11 cellular contexts compared by ENCODE assay signal in the genomic region with DNA sequence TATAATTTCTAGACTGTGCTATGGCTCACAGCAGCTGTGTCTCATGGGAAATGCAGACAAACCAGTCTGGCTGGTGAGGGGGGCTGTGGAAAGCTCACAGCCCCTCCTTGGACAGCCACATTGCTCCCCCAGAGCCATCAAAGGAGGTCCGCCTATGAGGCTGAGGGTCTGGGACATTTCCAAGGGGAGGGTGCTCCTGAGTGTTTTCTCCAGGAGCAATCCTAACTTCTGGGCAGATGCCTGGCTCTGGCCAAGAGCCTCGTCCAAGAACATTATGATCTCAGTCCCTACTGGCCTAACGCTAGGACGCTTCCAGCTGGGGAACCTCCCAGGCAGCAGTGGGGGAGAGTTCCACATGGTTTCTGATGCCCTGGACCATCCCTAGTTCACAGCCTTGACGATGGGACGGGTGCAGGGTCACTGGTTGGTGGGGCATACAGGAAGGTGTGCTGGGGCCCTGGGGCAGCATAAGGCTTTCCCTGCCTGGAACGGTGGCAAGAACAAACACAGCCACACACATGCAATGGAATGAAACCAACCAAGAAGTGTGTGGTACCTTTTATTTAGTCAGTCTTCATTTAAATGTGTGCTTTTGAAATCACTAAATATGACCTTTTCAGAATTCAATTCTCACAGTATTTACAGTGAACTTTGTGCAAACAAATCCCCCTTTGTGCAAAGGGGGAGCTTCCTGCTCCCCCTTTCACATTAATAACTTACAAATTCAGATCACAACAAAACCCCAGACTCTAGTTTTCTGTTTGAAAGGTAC.
DNase-seq lines count a peak whose midpoint lies in the region; ATAC-seq, FAIRE-seq and TF ChIP-seq lines count a peak whose summit lies in the region.
"Had no signal": no experiment of that assay in that cellular context is flagged by ENCODE, and none has a peak within 500 bp of the region (broad histone marks: within the 10 kb centered on the region; RNA-seq: fewer than 3 reads in every experiment).

No MANE protein-coding gene starts in this region.

- DNase-seq in NCI-H146 (lab: John Stamatoyannopoulos, UW) (peak; percentile 21), epithelial cell of prostate (ENCODE audit: low read depth, low spot score) (no peak), lung (ENCODE audit: low spot score) (peak; percentile 72), NCI-H524 (lab: John Stamatoyannopoulos, UW) (no peak), D721Med (ENCODE audit: insufficient read length, low spot score) (no peak)
- no peak for DNase-seq in activated T-helper 1 cell treated with anti-CD3 and anti-CD28 coated beads, Interleukin-12 subunit alpha, Interleukin-12 subunit beta, Interleukin-2, Interleukin-4 antibody, amounts not matched to agents 30 ng/mL and 10 ng/mL and 1 ng/mL, durations not matched to agents 14 hours and 24 hours and 36 hours (ENCODE audit: low spot score)
- DNase-seq: activated CD4-positive, alpha-beta T cell treated with anti-CD3 and anti-CD28 coated beads for 1 hour; effector memory CD4-positive, alpha-beta T cell; NCI-H510A treated with DMSO at 0.1 percent for 48 hours had no signal

- no peaks in the 10 kb centered on the region for H3K9me3 Mint-ChIP-seq in activated T-helper 1 cell treated with anti-CD3 and anti-CD28 coated beads, Interleukin-12 subunit alpha, Interleukin-12 subunit beta, Interleukin-2, Interleukin-4 antibody, amounts not matched to agents 30 ng/mL and 10 ng/mL and 1 ng/mL, durations not matched to agents 14 hours and 24 hours and 36 hours

- no peak overlapping the region for H3K4me3 ChIP-seq in lung
- peak overlapping the region in 1 of 2 donors; percentile 40 for H3K4me3 ChIP-seq in stomach smooth muscle (ENCODE audit: low read length in 2 of 2)

- peak overlapping the region; percentile 13 to 16 for H3K9ac ChIP-seq in stomach smooth muscle (ENCODE audit: low read length in 2 of 2)

- no peaks in the 10 kb centered on the region for H3K4me1 Mint-ChIP-seq in activated T-helper 1 cell treated with anti-CD3 and anti-CD28 coated beads, Interleukin-12 subunit alpha, Interleukin-12 subunit beta, Interleukin-2, Interleukin-4 antibody, amounts not matched to agents 30 ng/mL and 10 ng/mL and 1 ng/mL, durations not matched to agents 14 hours and 24 hours and 36 hours (ENCODE audit: low read depth)

- no peak for FAIRE-seq in D721Med (lab: Jason Lieb, UNC)

- TF ChIP-seq CTCF in lung (IDR thresholded peaks at IDR 0.05; ENCODE audit: control extremely low read depth, extremely low read depth) (no peak), D721Med (IDR thresholded peaks at IDR 0.05; ENCODE audit: insufficient read depth, missing control alignments) (no peak)

- H3K4me3 Mint-ChIP-seq in activated T-helper 1 cell treated with anti-CD3 and anti-CD28 coated beads, Interleukin-12 subunit alpha, Interleukin-12 subunit beta, Interleukin-2, Interleukin-4 antibody, amounts not matched to agents 30 ng/mL and 10 ng/mL and 1 ng/mL, durations not matched to agents 14 hours and 24 hours and 36 hours: no peak overlapping the region

- H3K27me3 Mint-ChIP-seq in activated T-helper 1 cell treated with anti-CD3 and anti-CD28 coated beads, Interleukin-12 subunit alpha, Interleukin-12 subunit beta, Interleukin-2, Interleukin-4 antibody, amounts not matched to agents 30 ng/mL and 10 ng/mL and 1 ng/mL, durations not matched to agents 14 hours and 24 hours and 36 hours (ENCODE audit: insufficient read depth): no peaks in the 10 kb centered on the region

- intact Hi-C loops in activated T-helper 1 cell treated with anti-CD3 and anti-CD28 coated beads, Interleukin-12 subunit alpha, Interleukin-12 subunit beta, Interleukin-2, Interleukin-4 antibody, amounts not matched to agents 30 ng/mL and 10 ng/mL and 1 ng/mL, durations not matched to agents 14 hours and 24 hours and 36 hours (cut with micrococcal nuclease): no loop called here

- no peak overlapping the region for H3K27ac Mint-ChIP-seq in activated T-helper 1 cell treated with anti-CD3 and anti-CD28 coated beads, Interleukin-12 subunit alpha, Interleukin-12 subunit beta, Interleukin-2, Interleukin-4 antibody, amounts not matched to agents 30 ng/mL and 10 ng/mL and 1 ng/mL, durations not matched to agents 14 hours and 24 hours and 36 hours

- ATAC-seq in lung (ENCODE audit: insufficient read depth, low FRiP score) (peak; percentile 77), GM18870 (IDR thresholded peaks at IDR 0.05; ENCODE audit: unreplicated experiment) (no peak)

- H3K36me3 ChIP-seq in lung (ENCODE audit: control insufficient read depth in 2 of 2, insufficient read depth in 2 of 2, low read length in 2 of 2) (no peaks in the 10 kb centered on the region), stomach smooth muscle (ENCODE audit: control insufficient read depth in 2 of 2, insufficient read depth in 2 of 2, low read length in 2 of 2) (peaks cover 14 to 20% of the 10 kb centered on the region in 2 donors)

- H3K36me3 Mint-ChIP-seq in activated T-helper 1 cell treated with anti-CD3 and anti-CD28 coated beads, Interleukin-12 subunit alpha, Interleukin-12 subunit beta, Interleukin-2, Interleukin-4 antibody, amounts not matched to agents 30 ng/mL and 10 ng/mL and 1 ng/mL, durations not matched to agents 14 hours and 24 hours and 36 hours (ENCODE audit: low read depth): no peaks in the 10 kb centered on the region

- H3K9me3 ChIP-seq in lung (ENCODE audit: control insufficient read depth in 2 of 2, insufficient read depth in 1 of 2, low read length in 1 of 2) (no peaks in the 10 kb centered on the region), stomach smooth muscle (ENCODE audit: control insufficient read depth in 2 of 2, low read length in 2 of 2) (no peaks in the 10 kb centered on the region)

- H3K27ac ChIP-seq in epithelial cell of prostate: peak overlapping the region; percentile 55
- H3K27ac ChIP-seq in lung (ENCODE audit: low read depth in 1 of 2, low read length in 1 of 2): peak overlapping the region; percentile 70 to 85
- H3K27ac ChIP-seq in stomach smooth muscle (ENCODE audit: low read length): peak overlapping the region; percentile 96

- H3K4me1 ChIP-seq in lung (ENCODE audit: control insufficient read depth in 2 of 2, insufficient read depth in 2 of 2, low read length in 2 of 2) (peaks cover 0 to 14% of the 10 kb centered on the region in 2 donors), stomach smooth muscle (ENCODE audit: control insufficient read depth, insufficient read depth, low read length) (peaks cover 52% of the 10 kb centered on the region)

- H3K27me3 ChIP-seq in lung (ENCODE audit: control insufficient read depth, insufficient read depth) (no peaks in the 10 kb centered on the region), stomach smooth muscle (ENCODE audit: control insufficient read depth in 1 of 2, insufficient read depth in 2 of 2, low read length in 2 of 2) (no peaks in the 10 kb centered on the region)

- 43 to 70% methylated on average over 7 of the region's 7 CpGs for WGBS in lung, 2 donors

Comparison
In these comparisons a context has a peak if more than half of its experiments do, and no peak if none do; other contexts are left out.
1. DNase-seq: peak in NCI-H146 (single experiment) and lung (single experiment); none in epithelial cell of prostate (single experiment), NCI-H524 (0 of 2), D721Med (single experiment) and activated T-helper 1 cell treated with anti-CD3 and anti-CD28 coated beads, Interleukin-12 subunit alpha, Interleukin-12 subunit beta, Interleukin-2, Interleukin-4 antibody, amounts not matched to agents 30 ng/mL and 10 ng/mL and 1 ng/mL, durations not matched to agents 14 hours and 24 hours and 36 hours (single experiment).
2. Peak in every context shown above with its lines, with median percentiles within 50 percentile points of each other: H3K27ac ChIP-seq.